In genomic region chr19:3969435-3970312, GRCh38 we compare ENCODE assay signal across 8 cellular contexts. TPM values are rescaled to one million over a fixed set of nuclear protein-coding genes. Genes with fewer than 3 reads are reported as not detected.
A peak's percentile ranks its signal among the peaks of the same experiment; 100 is the strongest.
DNase-seq lines count a peak whose midpoint lies in the region; ATAC-seq and TF ChIP-seq lines count a peak whose summit lies in the region.

No MANE protein-coding gene starts in this region.

- H3K36me3 Mint-ChIP-seq in T-helper 2 cell treated with Interferon-gamma antibody and Interleukin-4, amounts not matched to agents 5 μg/mL and 100 μg/mL, for 36 hours (ENCODE audit: low read depth), result peaks cover 18% of the 10 kb centered on the region
- peaks cover 4% of the 10 kb centered on the region for H3K36me3 Mint-ChIP-seq in T-helper 17 cell (ENCODE audit: low read depth)

- ATAC-seq in T-helper 17 cell, result no peak
- ATAC-seq in HG02759 (IDR thresholded peaks at IDR 0.05; ENCODE audit: unreplicated experiment), result no peak
- ATAC-seq in GM18907 (IDR thresholded peaks at IDR 0.05; ENCODE audit: unreplicated experiment), result no peak
- ATAC-seq in HG03571 (IDR thresholded peaks at IDR 0.05; ENCODE audit: unreplicated experiment), result no peak

- H3K4me3 ChIP-seq in ovary, result peak overlapping the region; percentile 99

- H3K36me3 ChIP-seq in ovary, result no peaks in the 10 kb centered on the region

- TF ChIP-seq CTCF in ovary (IDR thresholded peaks at IDR 0.05), result no peak

- peaks cover 11% of the 10 kb centered on the region for H3K4me1 ChIP-seq in ovary (ENCODE audit: insufficient read depth)

- peak overlapping the region; percentile 93 for H3K4me3 Mint-ChIP-seq in T-helper 2 cell treated with Interferon-gamma antibody and Interleukin-4, amounts not matched to agents 5 μg/mL and 100 μg/mL, for 36 hours
- H3K4me3 Mint-ChIP-seq in T-helper 17 cell, result peak overlapping the region; percentile 94

- DNase-seq in T-helper 2 cell treated with Interferon-gamma antibody and Interleukin-4, amounts not matched to agents 5 μg/mL and 100 μg/mL, for 36 hours (ENCODE audit: low spot score), result no peak
- DNase-seq in T-helper 2 cell, result no peak
- no peak for DNase-seq in T-helper 17 cell
- peak; percentile 85 for DNase-seq in fibroblast of peridontal ligament (ENCODE audit: extremely low read depth)
- DNase-seq in ovary, result peak in 4 of 5 donors; percentile 40 to 55 (median 43)

- intact Hi-C loops in ovary (cut with DNase I), result no loop called here

- H3K9me3 Mint-ChIP-seq in T-helper 2 cell treated with Interferon-gamma antibody and Interleukin-4, amounts not matched to agents 5 μg/mL and 100 μg/mL, for 36 hours, result no peaks in the 10 kb centered on the region

- H3K27me3 Mint-ChIP-seq in T-helper 2 cell treated with Interferon-gamma antibody and Interleukin-4, amounts not matched to agents 5 μg/mL and 100 μg/mL, for 36 hours (ENCODE audit: low read depth), result no peaks in the 10 kb centered on the region
- H3K27me3 Mint-ChIP-seq in T-helper 17 cell, result no peaks in the 10 kb centered on the region

- H3K27ac Mint-ChIP-seq in T-helper 2 cell treated with Interferon-gamma antibody and Interleukin-4, amounts not matched to agents 5 μg/mL and 100 μg/mL, for 36 hours, result peak overlapping the region; percentile 74
- peak overlapping the region; percentile 96 for H3K27ac Mint-ChIP-seq in T-helper 17 cell

- no peak for TF ChIP-seq POLR2A in ovary (IDR thresholded peaks at IDR 0.05)

- WGBS in ovary, 3 donors, result 7 to 11% (median 9%) methylated on average over 23 of the region's 23 CpGs

- peak overlapping the region; percentile 78 to 84 for H3K27ac ChIP-seq in ovary

- no peak for TF ChIP-seq EP300 in ovary (IDR thresholded peaks at IDR 0.05)

- peaks cover 8% of the 10 kb centered on the region for H3K4me1 Mint-ChIP-seq in T-helper 2 cell treated with Interferon-gamma antibody and Interleukin-4, amounts not matched to agents 5 μg/mL and 100 μg/mL, for 36 hours (ENCODE audit: low read depth)
- peaks cover 19% of the 10 kb centered on the region for H3K4me1 Mint-ChIP-seq in T-helper 17 cell

- H3K9me3 ChIP-seq in T-helper 17 cell (ENCODE audit: control insufficient read depth, low read length, poor library complexity, severe bottlenecking), result no peaks in the 10 kb centered on the region
- H3K9me3 ChIP-seq in ovary, result no peaks in the 10 kb centered on the region

- H3K27me3 ChIP-seq in ovary, result no peaks in the 10 kb centered on the region

RNA-seq across cellular contexts. Expression of gene DAPK3, which starts 1.2 kb away (rescaled TPM):
- total RNA-seq in T-helper 17 cell (10 to 100 TPM; 28.7 to 31.3 TPM), ovary (100 to 1,000 TPM in 1 of 7 donors, 10 to 100 TPM in 6; 46.3 to 101 (median 57.0) TPM)
- polyA plus RNA-seq in ovary, result 10 to 100 TPM in 1 of 2 donors, 1 to 10 TPM in 1; 8.3 to 66.5 TPM

RNA-seq across cellular contexts. Expression of gene EEF2, which starts 15.6 kb away (rescaled TPM):
- total RNA-seq in T-helper 17 cell (1,000 to 10,000 TPM; 2,788 to 2,859 TPM), ovary (1,000 to 10,000 TPM; 1,491 to 4,634 (median 4,119) TPM)
- 1,000 to 10,000 TPM; 2,682 to 3,932 TPM for polyA plus RNA-seq in ovary

RNA-seq across cellular contexts. Expression of gene NMRK2, which starts 36.8 kb away (rescaled TPM):
- not detected for total RNA-seq in T-helper 17 cell
- total RNA-seq in ovary, result under 1 TPM in 3 of 7 donors, not detected in 4; 0.26 to 0.40 (median 0.40) TPM
- polyA plus RNA-seq in ovary, result under 1 TPM in 1 of 2 donors, not detected in 1; 0.93 TPM

RNA-seq across cellular contexts. Expression of gene PIAS4, which starts 37.9 kb away (rescaled TPM):
- 10 to 100 TPM; 20.8 to 22.7 TPM for total RNA-seq in T-helper 17 cell
- total RNA-seq in ovary, result 10 to 100 TPM; 11.6 to 29.7 (median 23.6) TPM
- 10 to 100 TPM in 1 of 2 donors, 1 to 10 TPM in 1; 5.2 to 18.9 TPM for polyA plus RNA-seq in ovary

Comparison
In these comparisons a context has a peak if more than half of its experiments do, and no peak if none do; other contexts are left out.
1. DNase-seq: peak in fibroblast of peridontal ligament (single experiment) and ovary (4 of 5); none in T-helper 2 cell treated with Interferon-gamma antibody and Interleukin-4, amounts not matched to agents 5 μg/mL and 100 μg/mL, for 36 hours (single experiment), T-helper 2 cell (0 of 5) and T-helper 17 cell (0 of 3).